ENCODE assay signal across 1 cellular context in the genomic region with DNA sequence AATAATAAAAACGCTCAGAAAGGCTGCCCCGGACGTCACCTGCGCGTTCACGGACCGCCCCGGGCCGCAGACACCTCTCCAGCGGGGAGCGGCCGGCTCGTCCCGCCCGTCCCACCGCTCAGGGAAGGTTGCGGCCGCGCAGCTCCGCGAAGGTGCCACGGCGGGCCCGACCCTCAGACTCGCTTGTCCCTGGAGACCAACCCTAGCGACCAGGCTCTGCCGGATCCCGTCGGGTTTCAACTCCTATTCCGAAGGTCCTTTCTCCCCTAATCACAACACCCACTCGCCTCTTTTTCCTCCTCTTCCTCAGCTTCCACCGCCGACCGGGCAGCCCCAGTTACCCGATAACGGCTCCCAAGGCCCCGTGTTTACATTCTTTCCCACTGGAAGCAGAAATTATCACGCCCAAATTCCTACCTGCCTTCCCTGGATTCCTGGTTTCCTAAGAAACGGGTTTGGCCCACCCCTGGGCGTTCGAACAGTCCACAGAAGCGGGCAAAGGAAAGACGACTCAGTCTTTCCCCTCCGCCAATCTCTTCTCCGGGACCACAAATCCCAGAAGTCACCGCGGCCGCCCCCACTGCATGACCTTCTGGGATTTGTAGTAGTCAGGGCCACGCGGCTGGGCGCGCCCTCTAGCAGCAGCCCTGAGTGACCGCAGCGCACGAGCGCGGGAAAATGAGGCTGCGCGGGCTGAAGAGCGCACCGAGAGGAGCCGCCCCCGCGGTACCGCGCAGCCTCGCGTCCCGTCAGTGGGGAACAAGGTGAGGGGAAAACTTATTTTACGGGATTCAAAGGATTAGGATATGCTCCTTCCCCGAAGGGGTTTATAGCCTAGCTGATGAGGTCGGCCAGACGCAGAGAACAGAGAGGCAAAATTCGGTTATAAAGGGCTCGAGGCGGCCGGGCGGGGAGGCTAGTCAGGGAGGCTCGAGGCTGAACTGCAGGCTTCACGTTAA.
TF ChIP-seq lines count a peak whose summit lies in the region.

A gene with protein sequence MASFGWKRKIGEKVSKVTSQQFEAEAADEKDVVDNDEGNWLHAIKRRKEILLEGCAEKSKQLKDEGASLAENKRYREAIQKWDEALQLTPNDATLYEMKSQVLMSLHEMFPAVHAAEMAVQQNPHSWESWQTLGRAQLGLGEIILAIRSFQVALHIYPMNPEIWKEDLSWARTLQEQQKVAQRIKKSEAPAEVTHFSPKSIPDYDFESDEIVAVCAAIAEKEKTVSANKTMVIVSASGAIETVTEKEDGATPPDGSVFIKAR (minus strand): TSS at position 555 of the 959 bp plus-strand sequence. CDS start 8,943 bp downstream, outside the sequence.

TF ChIP-seq in HepG2, 621 proteins besides CTCF, POLR2A, EP300 and RAD21 (continued from another document and continues in another):
- TF ChIP-seq, protein P1, sequence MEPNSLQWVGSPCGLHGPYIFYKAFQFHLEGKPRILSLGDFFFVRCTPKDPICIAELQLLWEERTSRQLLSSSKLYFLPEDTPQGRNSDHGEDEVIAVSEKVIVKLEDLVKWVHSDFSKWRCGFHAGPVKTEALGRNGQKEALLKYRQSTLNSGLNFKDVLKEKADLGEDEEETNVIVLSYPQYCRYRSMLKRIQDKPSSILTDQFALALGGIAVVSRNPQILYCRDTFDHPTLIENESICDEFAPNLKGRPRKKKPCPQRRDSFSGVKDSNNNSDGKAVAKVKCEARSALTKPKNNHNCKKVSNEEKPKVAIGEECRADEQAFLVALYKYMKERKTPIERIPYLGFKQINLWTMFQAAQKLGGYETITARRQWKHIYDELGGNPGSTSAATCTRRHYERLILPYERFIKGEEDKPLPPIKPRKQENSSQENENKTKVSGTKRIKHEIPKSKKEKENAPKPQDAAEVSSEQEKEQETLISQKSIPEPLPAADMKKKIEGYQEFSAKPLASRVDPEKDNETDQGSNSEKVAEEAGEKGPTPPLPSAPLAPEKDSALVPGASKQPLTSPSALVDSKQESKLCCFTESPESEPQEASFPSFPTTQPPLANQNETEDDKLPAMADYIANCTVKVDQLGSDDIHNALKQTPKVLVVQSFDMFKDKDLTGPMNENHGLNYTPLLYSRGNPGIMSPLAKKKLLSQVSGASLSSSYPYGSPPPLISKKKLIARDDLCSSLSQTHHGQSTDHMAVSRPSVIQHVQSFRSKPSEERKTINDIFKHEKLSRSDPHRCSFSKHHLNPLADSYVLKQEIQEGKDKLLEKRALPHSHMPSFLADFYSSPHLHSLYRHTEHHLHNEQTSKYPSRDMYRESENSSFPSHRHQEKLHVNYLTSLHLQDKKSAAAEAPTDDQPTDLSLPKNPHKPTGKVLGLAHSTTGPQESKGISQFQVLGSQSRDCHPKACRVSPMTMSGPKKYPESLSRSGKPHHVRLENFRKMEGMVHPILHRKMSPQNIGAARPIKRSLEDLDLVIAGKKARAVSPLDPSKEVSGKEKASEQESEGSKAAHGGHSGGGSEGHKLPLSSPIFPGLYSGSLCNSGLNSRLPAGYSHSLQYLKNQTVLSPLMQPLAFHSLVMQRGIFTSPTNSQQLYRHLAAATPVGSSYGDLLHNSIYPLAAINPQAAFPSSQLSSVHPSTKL (CRISPR knock-in tag; IDR thresholded peaks at IDR 0.05) = peak; percentile 64
- peak; percentile 89 for TF ChIP-seq POGZ (CRISPR knock-in tag; IDR thresholded peaks at IDR 0.05)
- TF ChIP-seq ZNF337 (CRISPR knock-in tag; IDR thresholded peaks at IDR 0.05; ENCODE audit: borderline replicate concordance, low read depth) = no peak
- TF ChIP-seq, protein P2, sequence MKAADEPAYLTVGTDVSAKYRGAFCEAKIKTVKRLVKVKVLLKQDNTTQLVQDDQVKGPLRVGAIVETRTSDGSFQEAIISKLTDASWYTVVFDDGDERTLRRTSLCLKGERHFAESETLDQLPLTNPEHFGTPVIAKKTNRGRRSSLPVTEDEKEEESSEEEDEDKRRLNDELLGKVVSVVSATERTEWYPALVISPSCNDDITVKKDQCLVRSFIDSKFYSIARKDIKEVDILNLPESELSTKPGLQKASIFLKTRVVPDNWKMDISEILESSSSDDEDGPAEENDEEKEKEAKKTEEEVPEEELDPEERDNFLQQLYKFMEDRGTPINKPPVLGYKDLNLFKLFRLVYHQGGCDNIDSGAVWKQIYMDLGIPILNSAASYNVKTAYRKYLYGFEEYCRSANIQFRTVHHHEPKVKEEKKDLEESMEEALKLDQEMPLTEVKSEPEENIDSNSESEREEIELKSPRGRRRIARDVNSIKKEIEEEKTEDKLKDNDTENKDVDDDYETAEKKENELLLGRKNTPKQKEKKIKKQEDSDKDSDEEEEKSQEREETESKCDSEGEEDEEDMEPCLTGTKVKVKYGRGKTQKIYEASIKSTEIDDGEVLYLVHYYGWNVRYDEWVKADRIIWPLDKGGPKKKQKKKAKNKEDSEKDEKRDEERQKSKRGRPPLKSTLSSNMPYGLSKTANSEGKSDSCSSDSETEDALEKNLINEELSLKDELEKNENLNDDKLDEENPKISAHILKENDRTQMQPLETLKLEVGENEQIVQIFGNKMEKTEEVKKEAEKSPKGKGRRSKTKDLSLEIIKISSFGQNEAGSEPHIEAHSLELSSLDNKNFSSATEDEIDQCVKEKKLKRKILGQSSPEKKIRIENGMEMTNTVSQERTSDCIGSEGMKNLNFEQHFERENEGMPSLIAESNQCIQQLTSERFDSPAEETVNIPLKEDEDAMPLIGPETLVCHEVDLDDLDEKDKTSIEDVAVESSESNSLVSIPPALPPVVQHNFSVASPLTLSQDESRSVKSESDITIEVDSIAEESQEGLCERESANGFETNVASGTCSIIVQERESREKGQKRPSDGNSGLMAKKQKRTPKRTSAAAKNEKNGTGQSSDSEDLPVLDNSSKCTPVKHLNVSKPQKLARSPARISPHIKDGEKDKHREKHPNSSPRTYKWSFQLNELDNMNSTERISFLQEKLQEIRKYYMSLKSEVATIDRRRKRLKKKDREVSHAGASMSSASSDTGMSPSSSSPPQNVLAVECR (CRISPR knock-in tag; IDR thresholded peaks at IDR 0.05; ENCODE audit: borderline replicate concordance) = peak; percentile 84; the same call in 1 of the 2 replicates
- TF ChIP-seq, protein P3, sequence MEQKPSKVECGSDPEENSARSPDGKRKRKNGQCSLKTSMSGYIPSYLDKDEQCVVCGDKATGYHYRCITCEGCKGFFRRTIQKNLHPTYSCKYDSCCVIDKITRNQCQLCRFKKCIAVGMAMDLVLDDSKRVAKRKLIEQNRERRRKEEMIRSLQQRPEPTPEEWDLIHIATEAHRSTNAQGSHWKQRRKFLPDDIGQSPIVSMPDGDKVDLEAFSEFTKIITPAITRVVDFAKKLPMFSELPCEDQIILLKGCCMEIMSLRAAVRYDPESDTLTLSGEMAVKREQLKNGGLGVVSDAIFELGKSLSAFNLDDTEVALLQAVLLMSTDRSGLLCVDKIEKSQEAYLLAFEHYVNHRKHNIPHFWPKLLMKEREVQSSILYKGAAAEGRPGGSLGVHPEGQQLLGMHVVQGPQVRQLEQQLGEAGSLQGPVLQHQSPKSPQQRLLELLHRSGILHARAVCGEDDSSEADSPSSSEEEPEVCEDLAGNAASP (CRISPR knock-in tag; IDR thresholded peaks at IDR 0.05; ENCODE audit: borderline replicate concordance) = peak; percentile 57; the same call in 1 of the 2 replicates
- TF ChIP-seq, protein P4, sequence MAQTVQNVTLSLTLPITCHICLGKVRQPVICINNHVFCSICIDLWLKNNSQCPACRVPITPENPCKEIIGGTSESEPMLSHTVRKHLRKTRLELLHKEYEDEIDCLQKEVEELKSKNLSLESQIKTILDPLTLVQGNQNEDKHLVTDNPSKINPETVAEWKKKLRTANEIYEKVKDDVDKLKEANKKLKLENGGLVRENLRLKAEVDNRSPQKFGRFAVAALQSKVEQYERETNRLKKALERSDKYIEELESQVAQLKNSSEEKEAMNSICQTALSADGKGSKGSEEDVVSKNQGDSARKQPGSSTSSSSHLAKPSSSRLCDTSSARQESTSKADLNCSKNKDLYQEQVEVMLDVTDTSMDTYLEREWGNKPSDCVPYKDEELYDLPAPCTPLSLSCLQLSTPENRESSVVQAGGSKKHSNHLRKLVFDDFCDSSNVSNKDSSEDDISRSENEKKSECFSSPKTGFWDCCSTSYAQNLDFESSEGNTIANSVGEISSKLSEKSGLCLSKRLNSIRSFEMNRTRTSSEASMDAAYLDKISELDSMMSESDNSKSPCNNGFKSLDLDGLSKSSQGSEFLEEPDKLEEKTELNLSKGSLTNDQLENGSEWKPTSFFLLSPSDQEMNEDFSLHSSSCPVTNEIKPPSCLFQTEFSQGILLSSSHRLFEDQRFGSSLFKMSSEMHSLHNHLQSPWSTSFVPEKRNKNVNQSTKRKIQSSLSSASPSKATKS (CRISPR knock-in tag; IDR thresholded peaks at IDR 0.05) = peak; percentile 81; the same call in 1 of the 2 replicates
- peak; percentile 34; the same call in 1 of the 2 replicates for TF ChIP-seq ZNF766 (CRISPR knock-in tag; IDR thresholded peaks at IDR 0.05; ENCODE audit: borderline replicate concordance)
- peak; percentile 31; the same call in 1 of the 2 replicates for TF ChIP-seq SP5 (CRISPR knock-in tag; IDR thresholded peaks at IDR 0.05; ENCODE audit: borderline replicate concordance, low read depth)
- TF ChIP-seq ZSCAN29 (CRISPR knock-in tag; conservative IDR thresholded peaks at IDR 0.05) = no peak; the same call in 1 of the 2 replicates
- TF ChIP-seq, protein P5, sequence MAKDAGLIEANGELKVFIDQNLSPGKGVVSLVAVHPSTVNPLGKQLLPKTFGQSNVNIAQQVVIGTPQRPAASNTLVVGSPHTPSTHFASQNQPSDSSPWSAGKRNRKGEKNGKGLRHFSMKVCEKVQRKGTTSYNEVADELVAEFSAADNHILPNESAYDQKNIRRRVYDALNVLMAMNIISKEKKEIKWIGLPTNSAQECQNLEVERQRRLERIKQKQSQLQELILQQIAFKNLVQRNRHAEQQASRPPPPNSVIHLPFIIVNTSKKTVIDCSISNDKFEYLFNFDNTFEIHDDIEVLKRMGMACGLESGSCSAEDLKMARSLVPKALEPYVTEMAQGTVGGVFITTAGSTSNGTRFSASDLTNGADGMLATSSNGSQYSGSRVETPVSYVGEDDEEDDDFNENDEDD (CRISPR knock-in tag; IDR thresholded peaks at IDR 0.05; ENCODE audit: borderline replicate concordance) = peak; percentile 99
- TF ChIP-seq, protein P6, sequence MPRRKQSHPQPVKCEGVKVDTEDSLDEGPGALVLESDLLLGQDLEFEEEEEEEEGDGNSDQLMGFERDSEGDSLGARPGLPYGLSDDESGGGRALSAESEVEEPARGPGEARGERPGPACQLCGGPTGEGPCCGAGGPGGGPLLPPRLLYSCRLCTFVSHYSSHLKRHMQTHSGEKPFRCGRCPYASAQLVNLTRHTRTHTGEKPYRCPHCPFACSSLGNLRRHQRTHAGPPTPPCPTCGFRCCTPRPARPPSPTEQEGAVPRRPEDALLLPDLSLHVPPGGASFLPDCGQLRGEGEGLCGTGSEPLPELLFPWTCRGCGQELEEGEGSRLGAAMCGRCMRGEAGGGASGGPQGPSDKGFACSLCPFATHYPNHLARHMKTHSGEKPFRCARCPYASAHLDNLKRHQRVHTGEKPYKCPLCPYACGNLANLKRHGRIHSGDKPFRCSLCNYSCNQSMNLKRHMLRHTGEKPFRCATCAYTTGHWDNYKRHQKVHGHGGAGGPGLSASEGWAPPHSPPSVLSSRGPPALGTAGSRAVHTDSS (CRISPR knock-in tag; conservative IDR thresholded peaks at IDR 0.05) = no peak
- TF ChIP-seq, protein P7, sequence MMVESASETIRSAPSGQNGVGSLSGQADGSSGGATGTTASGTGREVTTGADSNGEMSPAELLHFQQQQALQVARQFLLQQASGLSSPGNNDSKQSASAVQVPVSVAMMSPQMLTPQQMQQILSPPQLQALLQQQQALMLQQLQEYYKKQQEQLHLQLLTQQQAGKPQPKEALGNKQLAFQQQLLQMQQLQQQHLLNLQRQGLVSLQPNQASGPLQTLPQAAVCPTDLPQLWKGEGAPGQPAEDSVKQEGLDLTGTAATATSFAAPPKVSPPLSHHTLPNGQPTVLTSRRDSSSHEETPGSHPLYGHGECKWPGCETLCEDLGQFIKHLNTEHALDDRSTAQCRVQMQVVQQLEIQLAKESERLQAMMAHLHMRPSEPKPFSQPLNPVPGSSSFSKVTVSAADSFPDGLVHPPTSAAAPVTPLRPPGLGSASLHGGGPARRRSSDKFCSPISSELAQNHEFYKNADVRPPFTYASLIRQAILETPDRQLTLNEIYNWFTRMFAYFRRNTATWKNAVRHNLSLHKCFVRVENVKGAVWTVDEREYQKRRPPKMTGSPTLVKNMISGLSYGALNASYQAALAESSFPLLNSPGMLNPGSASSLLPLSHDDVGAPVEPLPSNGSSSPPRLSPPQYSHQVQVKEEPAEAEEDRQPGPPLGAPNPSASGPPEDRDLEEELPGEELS (CRISPR knock-in tag; IDR thresholded peaks at IDR 0.05) = no peak
- TF ChIP-seq, protein P8, sequence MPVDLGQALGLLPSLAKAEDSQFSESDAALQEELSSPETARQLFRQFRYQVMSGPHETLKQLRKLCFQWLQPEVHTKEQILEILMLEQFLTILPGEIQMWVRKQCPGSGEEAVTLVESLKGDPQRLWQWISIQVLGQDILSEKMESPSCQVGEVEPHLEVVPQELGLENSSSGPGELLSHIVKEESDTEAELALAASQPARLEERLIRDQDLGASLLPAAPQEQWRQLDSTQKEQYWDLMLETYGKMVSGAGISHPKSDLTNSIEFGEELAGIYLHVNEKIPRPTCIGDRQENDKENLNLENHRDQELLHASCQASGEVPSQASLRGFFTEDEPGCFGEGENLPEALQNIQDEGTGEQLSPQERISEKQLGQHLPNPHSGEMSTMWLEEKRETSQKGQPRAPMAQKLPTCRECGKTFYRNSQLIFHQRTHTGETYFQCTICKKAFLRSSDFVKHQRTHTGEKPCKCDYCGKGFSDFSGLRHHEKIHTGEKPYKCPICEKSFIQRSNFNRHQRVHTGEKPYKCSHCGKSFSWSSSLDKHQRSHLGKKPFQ (CRISPR knock-in tag; IDR thresholded peaks at IDR 0.05; ENCODE audit: insufficient replicate concordance) = peak; percentile 46
- 0 out of 2 replicates have a peak, but pooled peaks have one; percentile 70 for TF ChIP-seq SNAI1 (CRISPR knock-in tag; IDR thresholded peaks at IDR 0.05; ENCODE audit: borderline replicate concordance)
- TF ChIP-seq ZNF556 (CRISPR knock-in tag; IDR thresholded peaks at IDR 0.05; ENCODE audit: borderline replicate concordance) = no peak
- TF ChIP-seq ZNF777 (CRISPR knock-in tag; IDR thresholded peaks at IDR 0.05) = no peak
- TF ChIP-seq ZNF776 (CRISPR knock-in tag; IDR thresholded peaks at IDR 0.05) = no peak
- TF ChIP-seq, protein P9, sequence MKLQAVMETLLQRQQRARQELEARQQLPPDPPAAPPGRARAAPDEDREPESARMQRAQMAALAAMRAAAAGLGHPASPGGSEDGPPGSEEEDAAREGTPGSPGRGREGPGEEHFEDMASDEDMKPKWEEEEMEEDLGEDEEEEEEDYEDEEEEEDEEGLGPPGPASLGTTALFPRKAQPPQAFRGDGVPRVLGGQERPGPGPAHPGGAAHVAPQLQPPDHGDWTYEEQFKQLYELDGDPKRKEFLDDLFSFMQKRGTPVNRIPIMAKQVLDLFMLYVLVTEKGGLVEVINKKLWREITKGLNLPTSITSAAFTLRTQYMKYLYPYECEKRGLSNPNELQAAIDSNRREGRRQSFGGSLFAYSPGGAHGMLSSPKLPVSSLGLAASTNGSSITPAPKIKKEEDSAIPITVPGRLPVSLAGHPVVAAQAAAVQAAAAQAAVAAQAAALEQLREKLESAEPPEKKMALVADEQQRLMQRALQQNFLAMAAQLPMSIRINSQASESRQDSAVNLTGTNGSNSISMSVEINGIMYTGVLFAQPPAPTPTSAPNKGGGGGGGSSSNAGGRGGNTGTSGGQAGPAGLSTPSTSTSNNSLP (IDR thresholded peaks at IDR 0.05; ENCODE audit: low read depth, low read length) = 0 out of 2 replicates have a peak, but pooled peaks have one; percentile 19
- 0 out of 2 replicates have a peak, but pooled peaks have one; percentile 13 for TF ChIP-seq HMG20B (CRISPR knock-in tag; conservative IDR thresholded peaks at IDR 0.05)
- TF ChIP-seq JUND (CRISPR knock-in tag; IDR thresholded peaks at IDR 0.05) = no peak
- no peak for TF ChIP-seq FOXM1 (CRISPR knock-in tag; IDR thresholded peaks at IDR 0.05)
- no peak for TF ChIP-seq ZFAT (CRISPR knock-in tag; conservative IDR thresholded peaks at IDR 0.05)
- peak; percentile 75 for TF ChIP-seq ATF1 (CRISPR knock-in tag; IDR thresholded peaks at IDR 0.05)
- peak; percentile 55; the same call in 1 of the 2 replicates for TF ChIP-seq ZNF619 (CRISPR knock-in tag; IDR thresholded peaks at IDR 0.05)
- TF ChIP-seq KLF12 (CRISPR knock-in tag; IDR thresholded peaks at IDR 0.05; ENCODE audit: borderline replicate concordance) = no peak
- TF ChIP-seq ZNF335 (CRISPR knock-in tag; IDR thresholded peaks at IDR 0.05) = peak; percentile 97
